In the genomic region with DNA sequence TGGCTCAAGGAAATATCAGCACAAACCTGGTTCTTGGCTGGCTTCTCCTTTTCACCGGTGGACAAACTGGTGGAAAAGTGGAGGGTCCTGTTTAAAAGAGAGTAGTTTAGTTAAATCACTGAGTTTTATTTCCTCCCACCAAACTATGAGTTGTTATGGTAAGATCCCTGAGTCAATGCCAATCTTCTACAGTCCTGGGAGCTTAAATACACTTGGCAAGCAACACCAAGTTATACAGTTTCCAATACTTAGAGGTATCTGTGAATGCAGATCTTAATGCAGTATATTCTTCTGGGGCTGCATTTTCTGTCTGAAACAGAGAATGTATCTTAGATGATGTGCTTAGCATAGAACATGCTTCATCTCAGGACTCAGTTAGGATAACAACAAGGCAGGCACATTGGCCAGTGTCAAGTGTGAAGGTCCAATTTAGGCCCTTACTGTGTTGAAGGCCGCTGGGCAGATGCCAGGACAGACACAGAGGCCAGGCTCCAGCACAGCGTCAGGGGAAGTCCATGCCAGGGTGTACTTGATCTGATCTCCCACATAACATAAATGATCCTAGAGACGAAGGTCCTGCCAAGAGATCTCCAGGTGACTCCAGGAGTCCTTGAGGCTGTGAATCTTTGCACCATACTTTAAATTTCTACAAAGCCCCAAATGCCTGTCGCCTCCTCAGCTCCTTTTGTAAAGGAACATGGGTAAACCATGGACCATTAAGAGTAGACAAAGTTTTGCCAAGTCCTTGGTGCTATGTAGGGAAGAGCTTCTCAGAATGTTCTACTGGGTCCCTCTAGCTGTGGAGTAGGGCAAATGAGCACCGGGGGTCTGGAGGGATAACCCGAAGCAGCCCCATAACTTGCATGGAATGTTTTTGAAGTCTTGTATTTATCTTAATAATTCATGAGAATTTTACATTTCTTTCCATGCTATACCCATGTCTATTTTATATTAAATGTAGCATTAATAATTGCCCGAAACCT, we compare ENCODE assay signal across 1 cellular context.
TF ChIP-seq lines count a peak whose summit lies in the region.

No MANE protein-coding gene starts in this region.

TF ChIP-seq in GM12878, 131 proteins besides CTCF, POLR2A, EP300 and RAD21:
- TF ChIP-seq, protein P1, sequence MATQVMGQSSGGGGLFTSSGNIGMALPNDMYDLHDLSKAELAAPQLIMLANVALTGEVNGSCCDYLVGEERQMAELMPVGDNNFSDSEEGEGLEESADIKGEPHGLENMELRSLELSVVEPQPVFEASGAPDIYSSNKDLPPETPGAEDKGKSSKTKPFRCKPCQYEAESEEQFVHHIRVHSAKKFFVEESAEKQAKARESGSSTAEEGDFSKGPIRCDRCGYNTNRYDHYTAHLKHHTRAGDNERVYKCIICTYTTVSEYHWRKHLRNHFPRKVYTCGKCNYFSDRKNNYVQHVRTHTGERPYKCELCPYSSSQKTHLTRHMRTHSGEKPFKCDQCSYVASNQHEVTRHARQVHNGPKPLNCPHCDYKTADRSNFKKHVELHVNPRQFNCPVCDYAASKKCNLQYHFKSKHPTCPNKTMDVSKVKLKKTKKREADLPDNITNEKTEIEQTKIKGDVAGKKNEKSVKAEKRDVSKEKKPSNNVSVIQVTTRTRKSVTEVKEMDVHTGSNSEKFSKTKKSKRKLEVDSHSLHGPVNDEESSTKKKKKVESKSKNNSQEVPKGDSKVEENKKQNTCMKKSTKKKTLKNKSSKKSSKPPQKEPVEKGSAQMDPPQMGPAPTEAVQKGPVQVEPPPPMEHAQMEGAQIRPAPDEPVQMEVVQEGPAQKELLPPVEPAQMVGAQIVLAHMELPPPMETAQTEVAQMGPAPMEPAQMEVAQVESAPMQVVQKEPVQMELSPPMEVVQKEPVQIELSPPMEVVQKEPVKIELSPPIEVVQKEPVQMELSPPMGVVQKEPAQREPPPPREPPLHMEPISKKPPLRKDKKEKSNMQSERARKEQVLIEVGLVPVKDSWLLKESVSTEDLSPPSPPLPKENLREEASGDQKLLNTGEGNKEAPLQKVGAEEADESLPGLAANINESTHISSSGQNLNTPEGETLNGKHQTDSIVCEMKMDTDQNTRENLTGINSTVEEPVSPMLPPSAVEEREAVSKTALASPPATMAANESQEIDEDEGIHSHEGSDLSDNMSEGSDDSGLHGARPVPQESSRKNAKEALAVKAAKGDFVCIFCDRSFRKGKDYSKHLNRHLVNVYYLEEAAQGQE (IDR thresholded peaks at IDR 0.05; ENCODE audit: low read depth, low read length), result no peak
- TF ChIP-seq SMC3 (IDR thresholded peaks at IDR 0.05; ENCODE audit: borderline replicate concordance, low read length), result peak; percentile 51; the same call in 1 of the 2 replicates
TF ChIP-seq in GM12878: peak in this region for 1.
